Comparison of ENCODE assay signal across 1 cellular context in genomic region chr6:65903992-65904391, GRCh38.
TF ChIP-seq lines count a peak whose summit lies in the region.

No MANE protein-coding gene starts in this region.

TF ChIP-seq in HepG2, 621 proteins besides CTCF, POLR2A, EP300 and RAD21 (continued from another document):
- TF ChIP-seq RERE (CRISPR knock-in tag; IDR thresholded peaks at IDR 0.05; ENCODE audit: low read depth), result no peak
